ENCODE assay signal across 8 cellular contexts in genomic region chr17:44186307-44187130, GRCh38. TPM values are rescaled to one million over a fixed set of nuclear protein-coding genes. Genes with fewer than 3 reads are reported as not detected.
DNase-seq lines count a peak whose midpoint lies in the region; ATAC-seq and TF ChIP-seq lines count a peak whose summit lies in the region.

TMUB2 (plus strand) TSS chr17:44186972; CDS start chr17:44187709, 737 bp downstream.

- peak; percentile 91 for TF ChIP-seq POLR2A in erythroblast (IDR thresholded peaks at IDR 0.05; ENCODE audit: low read length)

- DNase-seq in DMS153 treated with DMSO at 0.1 percent for 48 hours (lab: John Stamatoyannopoulos, UW; ENCODE audit: unreplicated experiment), result peak; percentile 99
- DNase-seq in KBM-7, result peak; percentile 99
- DNase-seq in activated T-cell treated with anti-CD3 and anti-CD28 coated beads, Interleukin-2, amount 50 U/mL, for 24 hours, result peak; percentile 100
- peak; percentile 100 for DNase-seq in erythroblast (lab: John Stamatoyannopoulos, UW)
- DNase-seq in stimulated activated CD8-positive, alpha-beta memory T cell treated with anti-CD3 and anti-CD28 coated beads, Interleukin-4, amount 100 ng/mL, for 48 hours, result peak; percentile 100

- ATAC-seq in GM21717 (IDR thresholded peaks at IDR 0.05; ENCODE audit: unreplicated experiment), result peak; percentile 76

- no peaks in the 10 kb centered on the region for H3K27me3 ChIP-seq in mucosa of rectum (ENCODE audit: control insufficient read depth in 2 of 2, insufficient read depth in 2 of 2, low read length in 2 of 2)

- peak within 1 kb of the TSS; percentile 99 for H3K27ac Mint-ChIP-seq in activated T-cell treated with anti-CD3 and anti-CD28 coated beads, Interleukin-2, amount 50 U/mL, for 24 hours

- H3K36me3 Mint-ChIP-seq in activated T-cell treated with anti-CD3 and anti-CD28 coated beads, Interleukin-2, amount 50 U/mL, for 24 hours (ENCODE audit: low read depth), result peaks cover 77% of the 10 kb centered on the region

- peak within 1 kb of the TSS; percentile 96 to 98 for H3K27ac ChIP-seq in mucosa of rectum (ENCODE audit: low read depth in 2 of 2, low read length in 2 of 2)

- peak within 1 kb of the TSS; percentile 99 to 100 for H3K9ac ChIP-seq in mucosa of rectum (ENCODE audit: low read depth in 1 of 2, low read length in 2 of 2)

- H3K4me1 Mint-ChIP-seq in activated T-cell treated with anti-CD3 and anti-CD28 coated beads, Interleukin-2, amount 50 U/mL, for 24 hours (ENCODE audit: low read depth), result peaks cover 53% of the 10 kb centered on the region

- H3K9me3 ChIP-seq in mucosa of rectum (ENCODE audit: control insufficient read depth in 2 of 2, low read length in 2 of 2), result no peaks in the 10 kb centered on the region

- H3K9me3 Mint-ChIP-seq in activated T-cell treated with anti-CD3 and anti-CD28 coated beads, Interleukin-2, amount 50 U/mL, for 24 hours, result no peaks in the 10 kb centered on the region

- H3K27me3 Mint-ChIP-seq in activated T-cell treated with anti-CD3 and anti-CD28 coated beads, Interleukin-2, amount 50 U/mL, for 24 hours, result no peaks in the 10 kb centered on the region

- H3K36me3 ChIP-seq in mucosa of rectum (ENCODE audit: control insufficient read depth in 2 of 2, insufficient read depth in 2 of 2, low read length in 2 of 2), result peaks cover 24 to 34% of the 10 kb centered on the region in 2 donors

- peak within 1 kb of the TSS; percentile 92 for H3K4me3 Mint-ChIP-seq in activated T-cell treated with anti-CD3 and anti-CD28 coated beads, Interleukin-2, amount 50 U/mL, for 24 hours

- peak within 1 kb of the TSS; percentile 96 to 99 for H3K4me3 ChIP-seq in mucosa of rectum (ENCODE audit: low read length in 2 of 2)

- in situ Hi-C loops in KBM-7 (cut with MboI; ENCODE audit: low pct_unique_long_range_greater_than_20kb, low sequenced_read_pairs), result no loop called here

- H3K4me1 ChIP-seq in mucosa of rectum (ENCODE audit: control insufficient read depth in 2 of 2, insufficient read depth in 2 of 2, low read length in 2 of 2), result peaks cover 12 to 22% of the 10 kb centered on the region in 2 donors

TF ChIP-seq in PFSK-1, 5 proteins besides CTCF, POLR2A, EP300 and RAD21:
- TF ChIP-seq SIN3A (IDR thresholded peaks at IDR 0.05; ENCODE audit: borderline replicate concordance, insufficient read depth, low read length) (peak; percentile 67; the same call in 1 of the 2 replicates), FOXP2 (optimal IDR thresholded peaks at IDR 0.05; ENCODE audit: borderline replicate concordance, extremely low read depth, extremely low read length, insufficient read depth) (peak; percentile 50), REST (IDR thresholded peaks at IDR 0.05; ENCODE audit: insufficient read depth in 1 of 2, low read depth in 2 of 2, low read length in 2 of 2) (0 out of 4 replicates have a peak, but pooled peaks of 1 of the 2 experiments have one; percentile 44), TAF1 (IDR thresholded peaks at IDR 0.05; ENCODE audit: borderline replicate concordance, insufficient read depth, low read length) (peak; percentile 91; the same call in 1 of the 2 replicates), POLR2AphosphoS5 (IDR thresholded peaks at IDR 0.05; ENCODE audit: low read depth, low read length) (peak; percentile 94)
TF ChIP-seq in PFSK-1: peak in this region for 5.

RNA-seq across cellular contexts. Expression of gene TMUB2, which starts in this region (rescaled TPM):
- polyA plus RNA-seq in PFSK-1 (2012; ENCODE audit: insufficient read length, low read depth), result 38.9 TPM

Comparison
In these comparisons a context has a peak if more than half of its experiments do, and no peak if none do; other contexts are left out.
1. Peak in every context shown above with its lines: DNase-seq, ATAC-seq, H3K4me3 ChIP-seq and H3K27ac ChIP-seq.